Comparison of ENCODE assay signal across 26 cellular contexts in genomic region chr3:72982653-72983366, GRCh38. TPM values are rescaled to one million over a fixed set of nuclear protein-coding genes. Genes with fewer than 3 reads are reported as not detected.
DNase-seq lines count a peak whose midpoint lies in the region; ATAC-seq and TF ChIP-seq lines count a peak whose summit lies in the region.
"Had no signal": no experiment of that assay in that cellular context is flagged by ENCODE, and none has a peak within 500 bp of the region (broad histone marks: within the 10 kb centered on the region; RNA-seq: fewer than 3 reads in every experiment).

No MANE protein-coding gene starts in this region.

- intact Hi-C loops in dendritic cell treated with granulocyte-macrophage colony-stimulating factor and Interleukin-4, amounts not matched to agents 40 ng/mL and 50 ng/mL, for 4 days (cut with micrococcal nuclease) = no loop called here

- peaks cover 9% of the 10 kb centered on the region for H3K4me1 Mint-ChIP-seq in dendritic cell treated with granulocyte-macrophage colony-stimulating factor and Interleukin-4, amounts not matched to agents 40 ng/mL and 50 ng/mL, for 4 days (ENCODE audit: low read depth)
- no peaks in the 10 kb centered on the region for H3K4me1 Mint-ChIP-seq in mesothelial cell of epicardium
- H3K4me1 Mint-ChIP-seq: CD4-positive, alpha-beta memory T cell had no signal

- peaks cover 12% of the 10 kb centered on the region for H3K9me3 Mint-ChIP-seq in dendritic cell treated with granulocyte-macrophage colony-stimulating factor and Interleukin-4, amounts not matched to agents 40 ng/mL and 50 ng/mL, for 4 days
- peaks cover 10% of the 10 kb centered on the region for H3K9me3 Mint-ChIP-seq in mesothelial cell of epicardium
- H3K9me3 Mint-ChIP-seq: activated T-helper 17 cell treated with anti-CD3 and anti-CD28 coated beads, Interleukin-2, amount 50 U/mL, for 72 hours had no signal

- no peak for ATAC-seq in HG02588 (IDR thresholded peaks at IDR 0.05; ENCODE audit: unreplicated experiment)
- ATAC-seq: activated CD8-positive, alpha-beta T cell treated with anti-CD3 and anti-CD28 coated beads for 36 hours; activated T-helper 17 cell treated with anti-CD3 and anti-CD28 coated beads, Interleukin-2, amount 50 U/mL, for 72 hours; esophagus mucosa; left ventricle myocardium superior; right cardiac atrium; stimulated activated naive CD8-positive, alpha-beta T cell treated with anti-CD3 and anti-CD28 coated beads, Interleukin-15, Interleukin-2, amounts not matched to agents 100 U/mL and 50 U/mL, for 24 hours had no signal

- DNase-seq in activated CD8-positive, alpha-beta memory T cell treated with anti-CD3 and anti-CD28 coated beads, Interleukin-2, amount 50 U/mL, for 48 hours = peak; percentile 3
- DNase-seq in activated CD8-positive, alpha-beta memory T cell treated with anti-CD3 and anti-CD28 coated beads, Interleukin-2, amount 50 U/mL, for 4 hours = no peak
- DNase-seq in OCI-M1 (lab: John Stamatoyannopoulos, UW) (peak; percentile 30), NCI-H510A treated with DMSO at 0.1 percent for 48 hours (lab: John Stamatoyannopoulos, UW) (no peak), mesothelial cell of epicardium (ENCODE audit: low spot score in 2 of 2, unreplicated experiment in 2 of 2) (no peak), NCI-H2171 treated with DMSO at 0.1 percent for 48 hours (lab: John Stamatoyannopoulos, UW) (no peak)
- DNase-seq: activated CD8-positive, alpha-beta T cell treated with anti-CD3 and anti-CD28 coated beads for 36 hours; activated naive CD4-positive, alpha-beta T cell treated with anti-CD3 and anti-CD28 coated beads, Interleukin-2, amount 50 U/mL, for 16 hours; amniotic stem cell; brain microvascular endothelial cell; CD4-positive, alpha-beta memory T cell; cerebellar nuclear complex; left ventricle myocardium superior; mesendoderm; NCI-H1092; NCI-H1694 treated with DMSO at 0.1 percent for 48 hours; NCI-H2171; NCI-H524; right cardiac atrium; stimulated activated CD4-positive, alpha-beta T cell treated with anti-CD3 and anti-CD28 coated beads, Interleukin-1b, Interleukin-23, amount 100 ng/mL, for 48 hours; stimulated activated naive CD8-positive, alpha-beta T cell treated with anti-CD3 and anti-CD28 coated beads, Interleukin-15, Interleukin-2, amounts not matched to agents 100 U/mL and 50 U/mL, for 24 hours had no signal

- H3K36me3 Mint-ChIP-seq in dendritic cell treated with granulocyte-macrophage colony-stimulating factor and Interleukin-4, amounts not matched to agents 40 ng/mL and 50 ng/mL, for 4 days (ENCODE audit: low read depth) = no peaks in the 10 kb centered on the region
- H3K36me3 Mint-ChIP-seq in mesothelial cell of epicardium = peaks cover 6% of the 10 kb centered on the region

- TF ChIP-seq CTCF in mesothelial cell of epicardium (IDR thresholded peaks at IDR 0.05; ENCODE audit: unreplicated experiment) = no peak

- no peak overlapping the region for H3K4me3 Mint-ChIP-seq in dendritic cell treated with granulocyte-macrophage colony-stimulating factor and Interleukin-4, amounts not matched to agents 40 ng/mL and 50 ng/mL, for 4 days
- no peak overlapping the region for H3K4me3 Mint-ChIP-seq in mesothelial cell of epicardium
- H3K4me3 Mint-ChIP-seq: activated CD8-positive, alpha-beta T cell treated with anti-CD3 and anti-CD28 coated beads for 36 hours; activated T-helper 17 cell treated with anti-CD3 and anti-CD28 coated beads, Interleukin-2, amount 50 U/mL, for 72 hours; CD4-positive, alpha-beta memory T cell; T-helper 1 cell treated with Interleukin-12 subunit alpha and Interleukin-12 subunit beta and Interleukin-4 antibody, amounts not matched to agents 30 μg/mL and 1 μg/mL, for 36 hours had no signal

- H3K27me3 Mint-ChIP-seq in dendritic cell treated with granulocyte-macrophage colony-stimulating factor and Interleukin-4, amounts not matched to agents 40 ng/mL and 50 ng/mL, for 4 days = no peaks in the 10 kb centered on the region
- no peaks in the 10 kb centered on the region for H3K27me3 Mint-ChIP-seq in mesothelial cell of epicardium (ENCODE audit: low read depth)

- H3K27ac Mint-ChIP-seq in dendritic cell treated with granulocyte-macrophage colony-stimulating factor and Interleukin-4, amounts not matched to agents 40 ng/mL and 50 ng/mL, for 4 days = peak overlapping the region; percentile 61
- no peak overlapping the region for H3K27ac Mint-ChIP-seq in mesothelial cell of epicardium
- H3K27ac Mint-ChIP-seq: activated CD8-positive, alpha-beta T cell treated with anti-CD3 and anti-CD28 coated beads for 36 hours; activated T-helper 17 cell treated with anti-CD3 and anti-CD28 coated beads, Interleukin-2, amount 50 U/mL, for 72 hours; T-helper 1 cell treated with Interleukin-12 subunit alpha and Interleukin-12 subunit beta and Interleukin-4 antibody, amounts not matched to agents 30 μg/mL and 1 μg/mL, for 36 hours had no signal

RNA-seq across cellular contexts. Expression of gene PPP4R2, which starts 13.8 kb away (rescaled TPM):
- total RNA-seq in mesothelial cell of epicardium = 111 to 117 TPM (median 116 TPM) in 3 replicates

Comparison
In these comparisons a context has a peak if more than half of its experiments do, and no peak if none do; other contexts are left out.
1. DNase-seq: peak in activated CD8-positive, alpha-beta memory T cell treated with anti-CD3 and anti-CD28 coated beads, Interleukin-2, amount 50 U/mL, for 48 hours (single experiment) and OCI-M1 (single experiment); none in activated CD8-positive, alpha-beta memory T cell treated with anti-CD3 and anti-CD28 coated beads, Interleukin-2, amount 50 U/mL, for 4 hours (single experiment), NCI-H510A treated with DMSO at 0.1 percent for 48 hours (single experiment), mesothelial cell of epicardium (0 of 2) and NCI-H2171 treated with DMSO at 0.1 percent for 48 hours (single experiment).